In genomic region chr6:44221961-44222335, GRCh38 we compare ENCODE assay signal across 11 cellular contexts. TPM values are rescaled to one million over a fixed set of nuclear protein-coding genes. Genes with fewer than 3 reads are reported as not detected.
DNase-seq lines count a peak whose midpoint lies in the region; ATAC-seq, FAIRE-seq and TF ChIP-seq lines count a peak whose summit lies in the region.
"Had no signal": no experiment of that assay in that cellular context is flagged by ENCODE, and none has a peak within 500 bp of the region (broad histone marks: within the 10 kb centered on the region; RNA-seq: fewer than 3 reads in every experiment).

No MANE protein-coding gene starts in this region.

- ATAC-seq in HG02763 (IDR thresholded peaks at IDR 0.05; ENCODE audit: unreplicated experiment), result no peak

- H2BK15ac ChIP-seq in H1 (ENCODE audit: low read length), result peak overlapping the region; percentile 31; the same call in 1 of the 2 replicates

- H2AFZ ChIP-seq in H1 (ENCODE audit: low read length) (no peak overlapping the region), parathyroid adenoma (peak overlapping the region; percentile 75)

- peaks cover 9% of the 10 kb centered on the region for H3K79me1 ChIP-seq in H1 (ENCODE audit: low read depth, low read length)

- H4K5ac ChIP-seq in H1 (ENCODE audit: insufficient read length, low read depth, low read length), result peak overlapping the region; percentile 39

- no peak for FAIRE-seq in H1 (lab: Jason Lieb, UNC)

- peak overlapping the region; percentile 72 for H3K18ac ChIP-seq in H1 (ENCODE audit: extremely low read depth, low read length)

- H3K27ac ChIP-seq in C4-2B, result peak overlapping the region; percentile 20; the same call in 1 of the 2 replicates
- H3K27ac ChIP-seq in H1 (ENCODE audit: low read depth, low read length), result no peak overlapping the region
- H3K27ac ChIP-seq in parathyroid adenoma, result no peak overlapping the region

- CTCF ChIA-PET in H1 (lab: Charles Lee; ENCODE audit: partially characterized antibody), result interaction anchor here (0.6 to 19.4 kb wide), 16 partner anchors 9 to 104 kb away, joined by 3 to 287 read pairs (median 6); partner anchors contain the start of gene SLC35B2

- H3K27me3 ChIP-seq in NT2/D1 (ENCODE audit: insufficient read depth, insufficient read length) (peaks cover 7% of the 10 kb centered on the region), H1 (replicated peaks in 1 of 4; ENCODE audit: control insufficient read depth in 3 of 4, extremely low read depth in 1 of 4, insufficient read depth in 3 of 4, low read length in 3 of 4) (no peaks in the 10 kb centered on the region), parathyroid adenoma (ENCODE audit: control insufficient read depth, insufficient read depth, low read length) (no peaks in the 10 kb centered on the region)

- WGBS in H1 (ENCODE audit: extremely low coverage in 1 of 2, insufficient coverage in 1 of 2, insufficient read length in 1 of 2, insufficient replicate concordance in 2 of 2, low coverage in 1 of 2, low lambda C conversion rate in 2 of 2, missing lambda C conversion rate in 1 of 2), 2 experiments, result 50% methylated on average over 1 of the region's 2 CpGs; no CpG with 5 or more reads in 1 of the 2 experiments

- no peak for DNase-seq in NT2/D1 (ENCODE audit: low read depth, low spot score)
- no peak for DNase-seq in H1 (ENCODE audit: low read depth in 1 of 2, low spot score in 2 of 2)
- DNase-seq in 8988T, result no peak
- no peak for DNase-seq in EL
- DNase-seq in ACHN, result no peak
- DNase-seq: NCI-H187 treated with DMSO at 0.1 percent for 48 hours had no signal

- peaks cover 4% of the 10 kb centered on the region for H3K36me3 ChIP-seq in NT2/D1 (ENCODE audit: insufficient read depth, insufficient read length, low read length)
- H3K36me3 ChIP-seq in H1 (ENCODE audit: control insufficient read depth in 2 of 4, insufficient read depth in 4 of 4, low read length in 3 of 4), result no peaks in the 10 kb centered on the region
- H3K36me3 ChIP-seq in parathyroid adenoma (ENCODE audit: control insufficient read depth, insufficient read depth, low read length), result no peaks in the 10 kb centered on the region

- H3K79me2 ChIP-seq in H1 (ENCODE audit: control insufficient read depth in 1 of 2, insufficient read depth in 2 of 2, low read length in 2 of 2) (peaks cover 10 to 30% of the 10 kb centered on the region in 2 experiments; a peak in 3 of 4 replicates), parathyroid adenoma (no peaks in the 10 kb centered on the region)

- TF ChIP-seq CTCF in C4-2B (conservative IDR thresholded peaks at IDR 0.05) (no peak), H1 (IDR thresholded peaks at IDR 0.05; ENCODE audit: control extremely low read depth in 1 of 3, insufficient read depth in 1 of 3, low read depth in 1 of 3, low read length in 3 of 3) (no peak), parathyroid adenoma (IDR thresholded peaks at IDR 0.05) (no peak)

- H3K9me3 ChIP-seq in NT2/D1 (ENCODE audit: insufficient read depth, low read length) (no peaks in the 10 kb centered on the region), H1 (ENCODE audit: insufficient read depth in 2 of 2, low read depth in 1 of 2, low read length in 1 of 2) (no peaks in the 10 kb centered on the region), parathyroid adenoma (ENCODE audit: control insufficient read depth, low read length) (no peaks in the 10 kb centered on the region)

- no peak overlapping the region for H3K56ac ChIP-seq in H1 (replicated peaks; ENCODE audit: insufficient read length, low read depth, low read length)

- peaks cover 18 to 22% of the 10 kb centered on the region in 2 experiments for H4K20me1 ChIP-seq in H1 (replicated peaks in 1 of 2; ENCODE audit: control insufficient read depth in 1 of 2, insufficient read depth in 2 of 2, low read length in 2 of 2)

- H3K4me1 ChIP-seq in NT2/D1 (ENCODE audit: insufficient read depth, insufficient read length), result peaks cover 25% of the 10 kb centered on the region
- peaks cover 31 to 62% (median 45%) of the 10 kb centered on the region in 4 experiments for H3K4me1 ChIP-seq in H1 (replicated peaks in 1 of 4; ENCODE audit: control insufficient read depth in 3 of 4, insufficient read depth in 4 of 4, low read length in 3 of 4)
- peaks cover 14% of the 10 kb centered on the region for H3K4me1 ChIP-seq in parathyroid adenoma

- no peak for TF ChIP-seq EP300 in H1 (IDR thresholded peaks at IDR 0.05; ENCODE audit: borderline replicate concordance in 1 of 2, low read depth in 2 of 2, low read length in 2 of 2)

- POLR2A ChIA-PET in H1 (lab: Charles Lee; ENCODE audit: partially characterized antibody), result interaction anchor here (0.7 to 21.0 kb wide), 11 partner anchors 14 to 214 kb away, joined by 3 to 477 read pairs (median 19); partner anchors contain the start of genes HSP90AB1 and SLC35B2

- H4K8ac ChIP-seq in H1 (ENCODE audit: extremely low read depth, insufficient read depth, low read length), result no peak overlapping the region

- peak overlapping the region; percentile 40 for H2BK120ac ChIP-seq in H1 (replicated peaks; ENCODE audit: low read depth, low read length)

- peak overlapping the region; percentile 93; the same call in 1 of the 2 replicates for H2BK20ac ChIP-seq in H1 (ENCODE audit: low read length)

- H3K4ac ChIP-seq in H1 (replicated peaks; ENCODE audit: insufficient read length, low read depth, low read length), result peak overlapping the region; percentile 11

- H3K23me2 ChIP-seq in H1 (ENCODE audit: low read depth, low read length), result peaks cover 16% of the 10 kb centered on the region

- H2AK5ac ChIP-seq in H1 (ENCODE audit: low read depth, low read length), result peak overlapping the region; percentile 20; the same call in 1 of the 2 replicates

- no peak overlapping the region for H3K14ac ChIP-seq in H1 (ENCODE audit: insufficient read length)

- H3K23ac ChIP-seq in H1 (ENCODE audit: insufficient read length), result no peak overlapping the region

- in situ Hi-C loops in ACHN (cut with HindIII; ENCODE audit: low pct_ligation_motif_present, low pct_unique_long_range_greater_than_20kb, low sequenced_read_pairs), result no loop called here

- peak overlapping the region; percentile 45 for H4K91ac ChIP-seq in H1 (replicated peaks; ENCODE audit: insufficient read length, low read length)

- TF ChIP-seq RAD21 in H1 (IDR thresholded peaks at IDR 0.05 in 1 of 2, conservative IDR thresholded peaks at IDR 0.05 in 1 of 2; ENCODE audit: low read depth in 2 of 2, low read length in 2 of 2), result no peak

- H3K9ac ChIP-seq in NT2/D1 (ENCODE audit: insufficient read length, low read depth) (peak overlapping the region; percentile 50), H1 (replicated peaks in 1 of 4; ENCODE audit: extremely low read depth in 1 of 4, low read depth in 3 of 4, low read length in 3 of 4) (no peak overlapping the region), parathyroid adenoma (no peak overlapping the region)

- H3K4me2 ChIP-seq in H1 (ENCODE audit: insufficient read depth in 1 of 2, low read depth in 2 of 2, low read length in 2 of 2) (peak overlapping the region in 1 of 2 experiments; percentile 95; a peak in 3 of 4 replicates), parathyroid adenoma (ENCODE audit: low read length) (peak overlapping the region; percentile 50)

- no peak for TF ChIP-seq POLR2A in H1 (IDR thresholded peaks at IDR 0.05; ENCODE audit: control extremely low read depth in 1 of 2, low read depth in 2 of 2, low read length in 2 of 2)

- H2BK5ac ChIP-seq in H1 (ENCODE audit: low read depth, low read length), result peak overlapping the region; percentile 76; the same call in 1 of the 2 replicates

- H3K4me3 ChIP-seq in NT2/D1 (ENCODE audit: insufficient read length, low read depth), result no peak overlapping the region
- no peak overlapping the region; a peak in 1 of 8 replicates for H3K4me3 ChIP-seq in H1 (ENCODE audit: extremely low read depth in 1 of 4, insufficient read depth in 2 of 4, low read depth in 3 of 4, low read length in 4 of 4)
- H3K4me3 ChIP-seq in parathyroid adenoma (ENCODE audit: low read depth, low read length), result no peak overlapping the region

- peak overlapping the region; percentile 98; the same call in 1 of the 2 replicates for H2BK12ac ChIP-seq in H1 (ENCODE audit: low read depth, low read length)

RNA-seq across cellular contexts. Expression of gene SLC29A1, which starts 1.4 kb away (rescaled TPM):
- 187 and 196 TPM in 2 replicates for total RNA-seq in H1 (2021; fragmentation: NEBNext Ultra II Directional; extraction: Animal tissue kit (Norgen Biotek cat#: 25700))
- polyA plus RNA-seq in H1 (2011; rRNA removed), result 558 and 626 TPM in 2 replicates
- polyA plus RNA-seq in H1 (2011; cell fraction: cytosol; rRNA removed), result 409 TPM
- 636 TPM for polyA plus RNA-seq in H1 (2011; cell fraction: nucleus; rRNA removed)
- 210 to 268 TPM (median 256 TPM) in 4 replicates for polyA plus RNA-seq in H1 (2012, experiment 1 of 2)
- polyA plus RNA-seq in H1 (2012, experiment 2 of 2), result 267 TPM
- 396 TPM for polyA plus RNA-seq in H1 (2013, experiment 1 of 2)
- polyA plus RNA-seq in H1 (2013, experiment 2 of 2), result 418 TPM
- polyA minus RNA-seq in H1 (2011; rRNA and poly(A)+ RNA removed), result 456 and 664 TPM in 2 replicates
- 124 TPM for polyA minus RNA-seq in H1 (2011; cell fraction: cytosol; rRNA and poly(A)+ RNA removed)
- 168 TPM for polyA minus RNA-seq in H1 (2011; cell fraction: nucleus; rRNA and poly(A)+ RNA removed)

RNA-seq across cellular contexts. Expression of gene MYMX, which starts 5.2 kb away (rescaled TPM):
- total RNA-seq in H1 (2021; fragmentation: NEBNext Ultra II Directional; extraction: Animal tissue kit (Norgen Biotek cat#: 25700)), result 4.7 and 5.2 TPM in 2 replicates
- polyA plus RNA-seq in H1 (2011; rRNA removed), result 5.3 and 6.9 TPM in 2 replicates
- polyA plus RNA-seq in H1 (2011; cell fraction: cytosol; rRNA removed), result 6.9 TPM
- 8.2 TPM for polyA plus RNA-seq in H1 (2011; cell fraction: nucleus; rRNA removed)
- polyA plus RNA-seq in H1 (2012, experiment 1 of 2), result 7.5 to 8.9 TPM (median 7.9 TPM) in 4 replicates
- polyA plus RNA-seq in H1 (2012, experiment 2 of 2), result 9.3 TPM
- polyA plus RNA-seq in H1 (2013, experiment 1 of 2), result 10.1 TPM
- 10.6 TPM for polyA plus RNA-seq in H1 (2013, experiment 2 of 2)
- polyA minus RNA-seq in H1 (2011; rRNA and poly(A)+ RNA removed), result 3.2 and 3.8 TPM in 2 replicates
- 5.0 TPM for polyA minus RNA-seq in H1 (2011; cell fraction: cytosol; rRNA and poly(A)+ RNA removed)
- 5.1 TPM for polyA minus RNA-seq in H1 (2011; cell fraction: nucleus; rRNA and poly(A)+ RNA removed)
- total RNA-seq: fibroblast of villous mesenchyme; T-helper 1 cell treated with Interleukin-12 subunit alpha and Interleukin-12 subunit beta and Interleukin-4 antibody, amounts not matched to agents 30 ng/mL and 1 ng/mL, for 36 hours had no signal

RNA-seq across cellular contexts. Expression of gene HSP90AB1, which starts 25.0 kb away (rescaled TPM):
- total RNA-seq in H1 (2021; fragmentation: NEBNext Ultra II Directional; extraction: Animal tissue kit (Norgen Biotek cat#: 25700)), result 2,224 and 2,297 TPM in 2 replicates
- polyA plus RNA-seq in H1 (2011; rRNA removed), result 1,244 and 1,564 TPM in 2 replicates
- 1,987 TPM for polyA plus RNA-seq in H1 (2011; cell fraction: cytosol; rRNA removed)
- polyA plus RNA-seq in H1 (2011; cell fraction: nucleus; rRNA removed), result 1,165 TPM
- 2,191 to 2,644 TPM (median 2,404 TPM) in 4 replicates for polyA plus RNA-seq in H1 (2012, experiment 1 of 2)
- 384 TPM for polyA plus RNA-seq in H1 (2012, experiment 2 of 2)
- 1,706 TPM for polyA plus RNA-seq in H1 (2013, experiment 1 of 2)
- 1,654 TPM for polyA plus RNA-seq in H1 (2013, experiment 2 of 2)
- 1,724 and 1,899 TPM in 2 replicates for polyA minus RNA-seq in H1 (2011; rRNA and poly(A)+ RNA removed)
- 850 TPM for polyA minus RNA-seq in H1 (2011; cell fraction: cytosol; rRNA and poly(A)+ RNA removed)
- 610 TPM for polyA minus RNA-seq in H1 (2011; cell fraction: nucleus; rRNA and poly(A)+ RNA removed)

RNA-seq across cellular contexts. Expression of gene SLC35B2, which starts 35.4 kb away (rescaled TPM):
- 29.5 and 32.3 TPM in 2 replicates for total RNA-seq in H1 (2021; fragmentation: NEBNext Ultra II Directional; extraction: Animal tissue kit (Norgen Biotek cat#: 25700))
- 65.0 and 73.7 TPM in 2 replicates for polyA plus RNA-seq in H1 (2011; rRNA removed)
- polyA plus RNA-seq in H1 (2011; cell fraction: cytosol; rRNA removed), result 49.6 TPM
- 90.4 TPM for polyA plus RNA-seq in H1 (2011; cell fraction: nucleus; rRNA removed)
- 26.2 to 41.2 TPM (median 36.7 TPM) in 4 replicates for polyA plus RNA-seq in H1 (2012, experiment 1 of 2)
- 48.9 TPM for polyA plus RNA-seq in H1 (2012, experiment 2 of 2)
- polyA plus RNA-seq in H1 (2013, experiment 1 of 2), result 43.7 TPM
- polyA plus RNA-seq in H1 (2013, experiment 2 of 2), result 43.6 TPM
- 48.1 and 49.1 TPM in 2 replicates for polyA minus RNA-seq in H1 (2011; rRNA and poly(A)+ RNA removed)
- 21.4 TPM for polyA minus RNA-seq in H1 (2011; cell fraction: cytosol; rRNA and poly(A)+ RNA removed)
- 25.3 TPM for polyA minus RNA-seq in H1 (2011; cell fraction: nucleus; rRNA and poly(A)+ RNA removed)

RNA-seq across cellular contexts. Expression of gene NFKBIE, which starts 43.4 kb away (rescaled TPM):
- total RNA-seq in H1 (2021; fragmentation: NEBNext Ultra II Directional; extraction: Animal tissue kit (Norgen Biotek cat#: 25700)), result 10.8 and 13.5 TPM in 2 replicates
- 19.2 and 22.9 TPM in 2 replicates for polyA plus RNA-seq in H1 (2011; rRNA removed)
- polyA plus RNA-seq in H1 (2011; cell fraction: cytosol; rRNA removed), result 18.8 TPM
- polyA plus RNA-seq in H1 (2011; cell fraction: nucleus; rRNA removed), result 14.3 TPM
- polyA plus RNA-seq in H1 (2012, experiment 1 of 2), result 12.7 to 17.1 TPM (median 13.6 TPM) in 4 replicates
- 17.0 TPM for polyA plus RNA-seq in H1 (2012, experiment 2 of 2)
- polyA plus RNA-seq in H1 (2013, experiment 1 of 2), result 6.2 TPM
- 7.5 TPM for polyA plus RNA-seq in H1 (2013, experiment 2 of 2)
- polyA minus RNA-seq in H1 (2011; rRNA and poly(A)+ RNA removed), result 7.0 and 9.3 TPM in 2 replicates
- 7.8 TPM for polyA minus RNA-seq in H1 (2011; cell fraction: cytosol; rRNA and poly(A)+ RNA removed)
- 12.2 TPM for polyA minus RNA-seq in H1 (2011; cell fraction: nucleus; rRNA and poly(A)+ RNA removed)
